ENCODE assay signal across 8 cellular contexts in genomic region chr14:30375280-30375892, GRCh38.
DNase-seq lines count a peak whose midpoint lies in the region; ATAC-seq, FAIRE-seq and TF ChIP-seq lines count a peak whose summit lies in the region.

No MANE protein-coding gene starts in this region.

- peak; percentile 78 to 89 for TF ChIP-seq RAD21 in liver (IDR thresholded peaks at IDR 0.05)

- H3K27me3 ChIP-seq in AG04450 (ENCODE audit: control insufficient read depth, insufficient read depth, low read length) = no peaks in the 10 kb centered on the region
- H3K27me3 ChIP-seq in WERI-Rb-1 (ENCODE audit: insufficient read depth, low read depth, severe bottlenecking) = no peaks in the 10 kb centered on the region
- H3K27me3 ChIP-seq in liver (ENCODE audit: control insufficient read depth in 4 of 4, insufficient read depth in 4 of 4, low read length in 3 of 4) = no peaks in the 10 kb centered on the region

- H3K9me3 ChIP-seq in AG04450 (ENCODE audit: control insufficient read depth, insufficient read depth, low read length) (no peaks in the 10 kb centered on the region), WERI-Rb-1 (ENCODE audit: severe bottlenecking) (no peaks in the 10 kb centered on the region), liver (ENCODE audit: control insufficient read depth in 4 of 4, low read length in 3 of 4) (no peaks in the 10 kb centered on the region)

- 30% methylated on average over 5 of the region's 5 CpGs for WGBS in liver

- no peak overlapping the region for H3K4me3 ChIP-seq in AG04450 (ENCODE audit: low read depth, low read length)
- no peak overlapping the region for H3K4me3 ChIP-seq in WERI-Rb-1 (ENCODE audit: low read depth, low read length)
- H3K4me3 ChIP-seq in cardiac fibroblast (replicated peaks in 1 of 2; ENCODE audit: low read depth in 2 of 2, low read length in 2 of 2) = no peak overlapping the region
- no peak overlapping the region for H3K4me3 ChIP-seq in liver (ENCODE audit: low read depth in 1 of 3, low read length in 3 of 3)

- peak; percentile 99 for ATAC-seq in HG02885 (IDR thresholded peaks at IDR 0.05; ENCODE audit: poor library complexity, unreplicated experiment)

- peak; percentile 93 for TF ChIP-seq CTCF in AG04450 (IDR thresholded peaks at IDR 0.05; ENCODE audit: low read depth, low read length)
- peak; percentile 84 for TF ChIP-seq CTCF in WERI-Rb-1 (IDR thresholded peaks at IDR 0.05; ENCODE audit: low read depth, low read length)
- peak; percentile 95 for TF ChIP-seq CTCF in cardiac fibroblast (IDR thresholded peaks at IDR 0.05; ENCODE audit: low read depth, low read length)
- TF ChIP-seq CTCF in liver (IDR thresholded peaks at IDR 0.05; ENCODE audit: low read depth, low read length, missing input control) = peak; percentile 83

- H3K9ac ChIP-seq in liver (ENCODE audit: low read depth in 1 of 2, low read length in 2 of 2) = no peak overlapping the region

- peak; percentile 49 for FAIRE-seq in GM18507 (lab: Jason Lieb, UNC)

- H3K36me3 ChIP-seq in WERI-Rb-1 (no peaks in the 10 kb centered on the region), liver (ENCODE audit: control insufficient read depth in 4 of 4, insufficient read depth in 3 of 4, low read depth in 1 of 4, low read length in 3 of 4) (no peaks in the 10 kb centered on the region)

- CTCF ChIA-PET in AG04450 (lab: Charles Lee) = interaction anchor here (0.7 to 2.5 kb wide), 18 partner anchors 9 to 236 kb away, joined by 3 to 13 read pairs (median 4); no protein-coding TSS in a partner anchor

- no peaks in the 10 kb centered on the region for H3K4me1 ChIP-seq in liver (ENCODE audit: control insufficient read depth in 4 of 4, insufficient read depth in 4 of 4, low read length in 3 of 4)

- peak; percentile 10 for DNase-seq in AG04450 (ENCODE audit: low read depth, low spot score)
- DNase-seq in GM18507 (ENCODE audit: extremely low spot score, insufficient read length, low read depth) = peak; percentile 9
- DNase-seq in NCI-H1694 (lab: John Stamatoyannopoulos, UW) = peak; percentile 71
- peak; percentile 77 for DNase-seq in WERI-Rb-1
- peak; percentile 62 to 71 for DNase-seq in cardiac fibroblast (ENCODE audit: low read depth in 2 of 2)
- peak; percentile 13 for DNase-seq in stimulated activated CD8-positive, alpha-beta memory T cell treated with anti-CD3 and anti-CD28 coated beads, Interleukin-15, amount 100 ng/mL, for 24 hours (ENCODE audit: low read depth)

- H3K27ac ChIP-seq in AG04450 (ENCODE audit: low read depth, low read length) = no peak overlapping the region
- no peak overlapping the region for H3K27ac ChIP-seq in WERI-Rb-1
- H3K27ac ChIP-seq in liver (ENCODE audit: low read depth in 1 of 2, low read length in 2 of 2) = no peak overlapping the region

- POLR2A ChIA-PET in AG04450 (lab: Yijun Ruan, JAX) = no interaction called here

TF ChIP-seq in liver, 16 proteins besides CTCF, POLR2A, EP300 and RAD21:
- TF ChIP-seq ZBTB33 (IDR thresholded peaks at IDR 0.05) = no peak
- TF ChIP-seq SP1 (IDR thresholded peaks at IDR 0.05) = no peak
- TF ChIP-seq REST (IDR thresholded peaks at IDR 0.05) = no peak
- TF ChIP-seq YY1 (IDR thresholded peaks at IDR 0.05) = no peak
- TF ChIP-seq TAF1 (conservative IDR thresholded peaks at IDR 0.05) = no peak
- TF ChIP-seq RXRA (IDR thresholded peaks at IDR 0.05) = no peak
- TF ChIP-seq JUND (IDR thresholded peaks at IDR 0.05) = no peak
- no peak for TF ChIP-seq EGR1 (IDR thresholded peaks at IDR 0.05; ENCODE audit: low read depth in 2 of 2)
- TF ChIP-seq NR2F2 (IDR thresholded peaks at IDR 0.05) = no peak
- no peak for TF ChIP-seq FOXA2 (IDR thresholded peaks at IDR 0.05)
- TF ChIP-seq HNF4G (IDR thresholded peaks at IDR 0.05) = no peak
- TF ChIP-seq FOXA1 (IDR thresholded peaks at IDR 0.05) = no peak
- TF ChIP-seq MAX (IDR thresholded peaks at IDR 0.05) = no peak
- TF ChIP-seq GABPA (IDR thresholded peaks at IDR 0.05 in 1 of 2, conservative IDR thresholded peaks at IDR 0.05 in 1 of 2) = no peak
- no peak for TF ChIP-seq HNF4A (conservative IDR thresholded peaks at IDR 0.05)
- TF ChIP-seq ATF3 (IDR thresholded peaks at IDR 0.05) = no peak

Comparison
In these comparisons a context has a peak if more than half of its experiments do, and no peak if none do; other contexts are left out.
1. DNase-seq: peak in every context shown above with its lines; median percentile 77 in WERI-Rb-1; 71 in NCI-H1694; 66 in cardiac fibroblast; 13 in stimulated activated CD8-positive, alpha-beta memory T cell treated with anti-CD3 and anti-CD28 coated beads, Interleukin-15, amount 100 ng/mL, for 24 hours; 10 in AG04450; 9 in GM18507.